23 cellular contexts compared by ENCODE assay signal in the genomic region with DNA sequence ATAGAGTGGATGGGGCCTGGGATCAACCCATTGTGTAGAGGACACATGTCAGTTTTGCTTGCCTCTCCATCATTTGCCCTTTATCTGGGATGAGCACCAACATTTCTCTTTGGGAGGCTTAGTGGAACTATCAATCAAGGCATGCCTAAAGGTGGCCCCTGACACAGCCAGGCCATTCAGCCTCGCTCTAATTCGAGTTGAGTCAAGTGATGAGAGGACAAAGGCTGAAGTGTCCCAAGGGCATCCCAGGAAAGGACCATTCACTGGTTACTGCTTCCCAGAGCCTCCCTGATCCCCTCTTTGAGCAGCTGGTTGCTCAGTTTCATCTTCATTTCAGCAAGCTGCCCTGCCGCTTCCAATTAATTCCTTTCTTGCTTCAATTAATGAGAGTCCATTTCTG.
"Had no signal": no experiment of that assay in that cellular context is flagged by ENCODE, and none has a peak within 500 bp of the region (broad histone marks: within the 10 kb centered on the region; RNA-seq: fewer than 3 reads in every experiment).

No MANE protein-coding gene starts in this region.

- H3K36me3 Mint-ChIP-seq: mesothelial cell of epicardium; naive thymus-derived CD4-positive, alpha-beta T cell; stimulated activated naive B cell treated with anti-CD40 and anti-IgM and Interleukin-4, amounts not matched to agents 10 μg/mL and 1 μg/mL and 100 μg/mL, for 72 hours; type B pancreatic cell had no signal

- H3K4me1 Mint-ChIP-seq: endodermal cell; mesothelial cell of epicardium; naive thymus-derived CD4-positive, alpha-beta T cell; nephron progenitor cell; stimulated activated naive B cell treated with anti-CD40 and anti-IgM and Interleukin-4, amounts not matched to agents 10 μg/mL and 1 μg/mL and 100 μg/mL, for 72 hours had no signal

- DNase-seq: effector CD8-positive, alpha-beta T cell; endodermal cell; foreskin fibroblast; gastrocnemius medialis; heart left ventricle; kidney; mesenchymal stem cell; naive thymus-derived CD4-positive, alpha-beta T cell; nephron progenitor cell; occipital lobe; ovary; right lobe of liver; small intestine; stimulated activated CD4-positive, alpha-beta T cell treated with anti-CD3 and anti-CD28 coated beads, Interleukin-15, amount 100 ng/mL, for 24 hours; stimulated activated CD4-positive, alpha-beta T cell treated with anti-CD3 and anti-CD28 coated beads, Interleukin-2, amount 100 ng/mL, for 48 hours; stimulated activated naive B cell treated with anti-CD40 and anti-IgM and Interleukin-4, amounts not matched to agents 10 μg/mL and 1 μg/mL and 100 μg/mL, for 72 hours; testis; tibial artery had no signal

- H3K27me3 Mint-ChIP-seq: stimulated activated naive CD8-positive, alpha-beta T cell treated with anti-CD3 and anti-CD28 coated beads, Interleukin-15, Interleukin-2, amounts not matched to agents 100 ng/mL and 50 ng/mL, for 24 hours had no signal

- H3K27ac ChIP-seq: epithelial cell of prostate, gastrocnemius medialis, heart left ventricle, hepatocyte, ovary, right lobe of liver, testis, tibial artery had no signal

- H3K27ac Mint-ChIP-seq: endodermal cell; mesothelial cell of epicardium; naive thymus-derived CD4-positive, alpha-beta T cell; nephron progenitor cell; stimulated activated naive B cell treated with anti-CD40 and anti-IgM and Interleukin-4, amounts not matched to agents 10 μg/mL and 1 μg/mL and 100 μg/mL, for 72 hours; stimulated activated naive CD8-positive, alpha-beta T cell treated with anti-CD3 and anti-CD28 coated beads, Interleukin-15, Interleukin-2, amounts not matched to agents 100 ng/mL and 50 ng/mL, for 24 hours; type B pancreatic cell had no signal

- H3K9me3 Mint-ChIP-seq: endodermal cell; mesothelial cell of epicardium; naive thymus-derived CD4-positive, alpha-beta T cell; nephron progenitor cell; stimulated activated naive CD8-positive, alpha-beta T cell treated with anti-CD3 and anti-CD28 coated beads, Interleukin-15, Interleukin-2, amounts not matched to agents 100 ng/mL and 50 ng/mL, for 24 hours; type B pancreatic cell had no signal

- H3K4me3 Mint-ChIP-seq: endodermal cell; mesothelial cell of epicardium; naive thymus-derived CD4-positive, alpha-beta T cell; nephron progenitor cell; stimulated activated naive B cell treated with anti-CD40 and anti-IgM and Interleukin-4, amounts not matched to agents 10 μg/mL and 1 μg/mL and 100 μg/mL, for 72 hours; stimulated activated naive CD8-positive, alpha-beta T cell treated with anti-CD3 and anti-CD28 coated beads, Interleukin-15, Interleukin-2, amounts not matched to agents 100 ng/mL and 50 ng/mL, for 24 hours; type B pancreatic cell had no signal
